Comparison of ENCODE assay signal across 12 cellular contexts in the genomic region with DNA sequence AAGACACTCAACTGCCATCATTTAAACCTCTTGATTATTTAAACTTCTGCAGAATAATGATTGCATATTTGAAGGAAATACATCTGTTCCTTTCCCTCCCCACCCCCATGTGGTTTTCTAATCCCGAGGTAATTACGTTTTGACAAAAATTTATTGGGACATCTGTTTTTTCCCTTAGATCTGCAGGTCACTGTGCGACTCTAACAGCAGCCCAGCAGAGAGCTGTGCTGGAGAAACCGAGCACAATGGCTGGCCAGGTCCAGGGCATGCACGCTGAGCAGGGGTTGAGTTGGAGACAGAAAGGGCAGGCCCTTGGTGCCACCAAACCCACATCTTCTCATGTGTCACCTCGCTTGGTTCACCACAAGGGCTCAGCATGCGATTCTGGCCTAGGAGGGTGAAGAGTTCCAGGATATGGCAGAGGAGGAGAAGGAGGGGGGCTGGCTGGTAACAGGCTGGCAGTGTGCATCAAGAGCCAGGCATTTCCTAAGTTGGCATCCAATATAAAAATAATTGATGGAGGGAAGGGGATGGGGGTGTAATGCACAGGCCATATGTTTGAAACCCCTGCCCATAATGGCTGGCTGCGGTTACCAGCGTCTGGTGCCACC.
"Had no signal": no experiment of that assay in that cellular context is flagged by ENCODE, and none has a peak within 500 bp of the region (broad histone marks: within the 10 kb centered on the region; RNA-seq: fewer than 3 reads in every experiment).

No MANE protein-coding gene starts in this region.

- ATAC-seq: activated T-cell treated with anti-CD3 and anti-CD28 coated beads, Interleukin-2, amount 50 U/mL, for 72 hours; effector memory CD8-positive, alpha-beta T cell; right cardiac atrium had no signal

- DNase-seq: activated CD4-positive, alpha-beta T cell treated with anti-CD3 and anti-CD28 coated beads for 1 hour; activated CD8-positive, alpha-beta memory T cell treated with anti-CD3 and anti-CD28 coated beads for 24 hours; activated CD8-positive, alpha-beta memory T cell treated with anti-CD3 and anti-CD28 coated beads, Interleukin-2, amount 50 U/mL, for 48 hours; activated effector memory CD4-positive, alpha-beta T cell treated with anti-CD3 and anti-CD28 coated beads, Interleukin-2, amount 50 U/mL, for 16 hours; activated T-cell treated with anti-CD3 and anti-CD28 coated beads, Interleukin-2, amount 50 U/mL, for 72 hours; effector memory CD8-positive, alpha-beta T cell; foreskin fibroblast; midbrain; stimulated activated CD4-positive, alpha-beta T cell treated with anti-CD3 and anti-CD28 coated beads, Interleukin-2, amount 100 ng/mL, for 48 hours; stomach; WERI-Rb-1 had no signal
